7 cellular contexts compared by ENCODE assay signal in the genomic region with DNA sequence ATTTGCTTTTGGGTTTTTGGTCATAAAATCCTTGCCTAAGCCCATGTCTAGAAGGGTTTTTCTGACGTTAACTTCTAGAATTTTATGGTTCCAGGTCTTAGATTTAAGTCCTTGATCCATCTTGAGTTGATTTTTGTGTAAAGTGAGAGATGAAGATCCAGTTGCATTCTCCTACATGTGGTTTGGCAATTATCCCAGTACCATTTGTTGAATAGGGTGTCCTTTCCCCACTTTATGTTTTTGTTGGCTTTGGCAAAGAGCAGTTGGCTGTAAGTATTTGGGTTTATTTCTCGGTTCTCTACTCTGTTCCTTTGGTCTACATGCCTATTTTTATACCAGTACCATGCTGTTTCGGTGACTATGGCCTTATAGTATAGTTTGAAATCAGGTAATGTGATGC.
DNase-seq lines count a peak whose midpoint lies in the region; ATAC-seq and TF ChIP-seq lines count a peak whose summit lies in the region.
"Not testable (repeated sequence)": the region's sequence is repeated elsewhere in the genome, so short reads cannot be mapped to it uniquely, and the experiment has no call there.

No MANE protein-coding gene starts in this region.

- not testable (repeated sequence) for H3K79me2 ChIP-seq in PC-3 (ENCODE audit: low read length)

- peaks cover 13% of the 10 kb centered on the region for H3K4me1 ChIP-seq in PC-3 (ENCODE audit: insufficient read depth, low read length)

- not testable (repeated sequence) for H3K36me3 ChIP-seq in PC-3 (ENCODE audit: low read depth, low read length)

- CTCF ChIA-PET in PC-3 (lab: Charles Lee), result not testable (repeated sequence)

- POLR2A ChIA-PET in PC-3 (lab: Charles Lee; ENCODE audit: unreplicated experiment), result not testable (repeated sequence)

- in situ Hi-C loops in astrocyte of the spinal cord (cut with HindIII; ENCODE audit: low sequenced_read_pairs), result not testable (repeated sequence)

- H3F3A ChIP-seq in PC-3 (ENCODE audit: low read length, unreplicated experiment), result not testable (repeated sequence)

- not testable (repeated sequence) for H3K4me3 ChIP-seq in AG10803 (ENCODE audit: low read length); HFF-Myc (replicated peaks; ENCODE audit: low read depth, low read length); PC-3 (ENCODE audit: low read length); astrocyte of the spinal cord (ENCODE audit: low read depth, low read length); choroid plexus epithelial cell (ENCODE audit: low read depth, low read length); fibroblast of mammary gland (ENCODE audit: control insufficient read depth, low read depth, low read length)

- H3K27me3 ChIP-seq in PC-3 (ENCODE audit: low read length), result not testable (repeated sequence)

- not testable (repeated sequence) for H3K9me2 ChIP-seq in PC-3 (replicated peaks; ENCODE audit: low read length)

- H2AFZ ChIP-seq in PC-3 (ENCODE audit: low read length), result not testable (repeated sequence)

- not testable (repeated sequence) for TF ChIP-seq CTCF in AG10803 (conservative IDR thresholded peaks at IDR 0.05; ENCODE audit: low read length); HFF-Myc (IDR thresholded peaks at IDR 0.05; ENCODE audit: low read depth, low read length, missing control alignments); PC-3 (conservative IDR thresholded peaks at IDR 0.05; ENCODE audit: low read depth, low read length); astrocyte of the spinal cord (IDR thresholded peaks at IDR 0.05; ENCODE audit: low read depth, low read length); choroid plexus epithelial cell (conservative IDR thresholded peaks at IDR 0.05; ENCODE audit: low read depth, low read length); fibroblast of mammary gland (conservative IDR thresholded peaks at IDR 0.05; ENCODE audit: control insufficient read depth, insufficient read depth, low read depth, low read length)

- not testable (repeated sequence) for H4K20me1 ChIP-seq in PC-3 (ENCODE audit: low read length)

- intact Hi-C loops in PC-3 (cut with micrococcal nuclease), result not testable (repeated sequence)

- not testable (repeated sequence) for H3K9me3 ChIP-seq in PC-3 (ENCODE audit: low read length)

- not testable (repeated sequence) for BruUV-seq in PC-3 (replicated peaks; lab: Mats Ljungman, UMichigan)

- H3K27ac ChIP-seq in PC-3 (ENCODE audit: low read length), result not testable (repeated sequence)

- H3K4me2 ChIP-seq in PC-3 (ENCODE audit: low read length), result not testable (repeated sequence)

- peak; percentile 32 for DNase-seq in AG10803 (ENCODE audit: low read depth)
- DNase-seq in HFF-Myc (ENCODE audit: extremely low read depth, low read depth), result peak; percentile 26
- DNase-seq in PC-3, result peak; percentile 27
- peak; percentile 45 for DNase-seq in astrocyte of the spinal cord (ENCODE audit: low read depth, low spot score)
- DNase-seq in choroid plexus epithelial cell (ENCODE audit: low read depth), result peak; percentile 83
- peak; percentile 89 for DNase-seq in fibroblast of mammary gland (ENCODE audit: low read depth)
- DNase-seq in iris pigment epithelial cell (ENCODE audit: low read depth), result peak; percentile 53

- not testable (repeated sequence) for H3K9ac ChIP-seq in PC-3 (ENCODE audit: low read length)

- ATAC-seq in PC-3, result not testable (repeated sequence)

Comparison
In these comparisons a context has a peak if more than half of its experiments do, and no peak if none do; other contexts are left out.
1. DNase-seq: peak in every context shown above with its lines; median percentile 89 in fibroblast of mammary gland; 83 in choroid plexus epithelial cell; 53 in iris pigment epithelial cell; 45 in astrocyte of the spinal cord; 32 in AG10803; 27 in PC-3; 26 in HFF-Myc.